8 cellular contexts compared by ENCODE assay signal in the genomic region with DNA sequence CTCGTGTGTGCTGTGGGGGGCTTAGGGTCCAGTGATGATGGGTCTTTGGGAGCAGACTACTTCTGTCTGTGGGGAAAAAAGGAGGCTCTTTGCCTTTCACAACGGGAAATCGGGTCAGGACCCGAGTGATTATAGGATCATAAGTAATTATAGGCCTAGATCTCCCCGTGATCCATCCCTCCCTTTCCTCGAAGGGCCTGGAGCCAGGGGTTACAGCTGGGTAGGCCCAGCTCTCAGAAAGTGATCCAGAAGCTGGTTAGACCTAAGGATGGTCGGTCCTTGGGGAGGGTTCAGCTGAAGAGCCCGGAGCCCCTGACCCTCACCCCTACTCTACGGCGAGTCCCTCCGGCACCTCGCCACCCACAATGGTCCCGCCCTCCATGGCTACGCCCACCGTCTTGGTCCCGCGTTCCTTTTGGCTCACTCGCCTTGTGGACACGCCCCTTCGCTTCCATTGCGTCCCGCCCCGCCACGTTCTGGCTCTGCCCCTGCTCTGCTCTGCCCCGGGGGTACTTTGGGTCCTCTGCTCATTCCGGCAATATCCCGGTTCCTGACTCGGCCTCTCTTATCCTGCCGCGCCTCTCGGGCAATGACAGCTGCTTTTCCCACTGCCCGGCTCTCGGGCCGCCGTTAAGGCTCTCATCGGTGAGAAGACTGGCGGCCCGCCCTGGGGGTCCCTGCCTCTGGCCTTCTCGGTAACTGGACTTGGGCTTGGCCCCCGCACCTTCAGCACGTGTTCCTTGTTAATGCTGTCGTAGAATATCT. TPM values are rescaled to one million over a fixed set of nuclear protein-coding genes. Genes with fewer than 3 reads are reported as not detected.
DNase-seq lines count a peak whose midpoint lies in the region; ATAC-seq, FAIRE-seq and TF ChIP-seq lines count a peak whose summit lies in the region.

No MANE protein-coding gene starts in this region.

- H3K36me3 ChIP-seq in neutrophil (no peaks in the 10 kb centered on the region), subcutaneous abdominal adipose tissue (ENCODE audit: control insufficient read depth in 5 of 5, insufficient read depth in 5 of 5, low read length in 5 of 5) (no peaks in the 10 kb centered on the region)

- peak; percentile 17 for TF ChIP-seq POLR2A in A549 (IDR thresholded peaks at IDR 0.05; ENCODE audit: low read length)

- TF ChIP-seq EP300 in A549 (IDR thresholded peaks at IDR 0.05), result no peak

- TF ChIP-seq RAD21 in A549 (conservative IDR thresholded peaks at IDR 0.05 in 1 of 2, IDR thresholded peaks at IDR 0.05 in 1 of 2), result no peak

- H3K4me2 ChIP-seq in A549, result peak overlapping the region; percentile 98

- no peak for TF ChIP-seq CTCF in A549 (IDR thresholded peaks at IDR 0.05)
- TF ChIP-seq CTCF in neutrophil (IDR thresholded peaks at IDR 0.05), result no peak

- peaks cover 51% of the 10 kb centered on the region for H3K27me3 ChIP-seq in neutrophil
- H3K27me3 ChIP-seq in subcutaneous abdominal adipose tissue (ENCODE audit: control insufficient read depth in 5 of 5, insufficient read depth in 4 of 5, low read length in 5 of 5), result peaks cover 0 to 2% (median 0%) of the 10 kb centered on the region in 5 donors

- ATAC-seq in A549, result peak; percentile 90 to 95
- peak; percentile 43 for ATAC-seq in GM18520 (IDR thresholded peaks at IDR 0.05; ENCODE audit: unreplicated experiment)
- ATAC-seq in HG03159 (IDR thresholded peaks at IDR 0.05; ENCODE audit: unreplicated experiment), result peak; percentile 53

- POLR2A ChIA-PET in A549 (lab: Yijun Ruan, JAX), result interaction anchor here (1.2 to 2.3 kb wide), 3 partner anchors 87 to 327 kb away, joined by 3 to 9 read pairs (median 6); a partner anchor contains a TSS

- H3K9me3 ChIP-seq in A549, result no peaks in the 10 kb centered on the region
- no peaks in the 10 kb centered on the region for H3K9me3 ChIP-seq in neutrophil
- no peaks in the 10 kb centered on the region for H3K9me3 ChIP-seq in subcutaneous abdominal adipose tissue (ENCODE audit: control insufficient read depth in 5 of 5, low read length in 5 of 5)

- CTCF ChIA-PET in A549 (lab: Yijun Ruan, JAX), result interaction anchor here (0.7 to 5.5 kb wide), 18 partner anchors 8 to 180 kb away, joined by 3 to 45 read pairs (median 7); no protein-coding TSS in a partner anchor

- 8% methylated on average over 40 of the region's 42 CpGs for WGBS in A549 (ENCODE audit: missing lambda C conversion rate)

- H3K27ac ChIP-seq in A549, result peak overlapping the region; percentile 18 to 77
- H3K27ac ChIP-seq in neutrophil, result no peak overlapping the region
- H3K27ac ChIP-seq in subcutaneous abdominal adipose tissue (ENCODE audit: low read depth, low read length), result peak overlapping the region; percentile 30

- H3K9ac ChIP-seq in subcutaneous abdominal adipose tissue (ENCODE audit: low read length in 5 of 5), result peak overlapping the region; percentile 26 to 77 (median 65)

- H3K4me1 ChIP-seq in A549 (no peaks in the 10 kb centered on the region), neutrophil (ENCODE audit: control insufficient read depth in 1 of 2, insufficient read depth in 1 of 2, low read depth in 1 of 2, low read length in 1 of 2) (peaks cover 11 to 12% of the 10 kb centered on the region in 2 experiments), subcutaneous abdominal adipose tissue (ENCODE audit: control insufficient read depth in 5 of 5, insufficient read depth in 5 of 5, low read length in 5 of 5) (peaks cover 0 to 18% (median 17%) of the 10 kb centered on the region in 5 donors)

- H3K4me3 ChIP-seq in A549 (peak overlapping the region; percentile 64), neutrophil (ENCODE audit: low read depth in 1 of 2, low read length in 1 of 2) (peak overlapping the region; percentile 19 to 51), subcutaneous abdominal adipose tissue (ENCODE audit: low read depth in 1 of 5, low read length in 5 of 5) (peak overlapping the region; percentile 71 to 77 (median 72))

- DNase-seq in A549 (ENCODE audit: low read depth in 1 of 2, low spot score in 1 of 2), result peak; percentile 70 to 76
- peak; percentile 79 for DNase-seq in RPMI7951 (ENCODE audit: low read depth)
- DNase-seq in activated gamma-delta T cell treated with Interleukin-2 at 50 U/mL for 16 hours, result peak; percentile 77
- DNase-seq in foreskin melanocyte, result peak; percentile 70

- FAIRE-seq in A549 (lab: Jason Lieb, UNC), result no peak

TF ChIP-seq in A549, 52 proteins besides CTCF, POLR2A, EP300 and RAD21:
- TF ChIP-seq, protein P1, sequence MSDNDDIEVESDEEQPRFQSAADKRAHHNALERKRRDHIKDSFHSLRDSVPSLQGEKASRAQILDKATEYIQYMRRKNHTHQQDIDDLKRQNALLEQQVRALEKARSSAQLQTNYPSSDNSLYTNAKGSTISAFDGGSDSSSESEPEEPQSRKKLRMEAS (IDR thresholded peaks at IDR 0.05), result peak; percentile 41
- no peak for TF ChIP-seq MAFK (IDR thresholded peaks at IDR 0.05; ENCODE audit: partially characterized antibody)

RNA-seq across cellular contexts. Expression of a gene that starts 5.0 kb away (rescaled TPM):
- polyA plus RNA-seq in A549 (2011; rRNA removed) (0.06 TPM in 1 of 2 replicates, not detected in the other), A549 (2017; fragmentation: RNase III; extraction: RNeasy Plus Mini Kit Qiagen cat#74134 plus additional on column Dnase treatment) (0.03 TPM in 2 of 3 replicates, not detected in the other)
- not detected in 2 replicates for polyA plus RNA-seq in A549 (2012; cell fraction: cytosol; rRNA removed)
- polyA plus RNA-seq in A549 (2012; cell fraction: nucleus; rRNA removed), result 0.02 TPM in 1 of 2 replicates, not detected in the other
- not detected in 2 replicates for polyA minus RNA-seq in A549 (2011; rRNA and poly(A)+ RNA removed)
- total RNA-seq in RPMI7951 (2014; rRNA removed; shearing (Covaris generic)), result not detected in 2 replicates

RNA-seq across cellular contexts. Expression of a gene that starts 22.4 kb away (rescaled TPM):
- 0.10 and 0.16 TPM in 2 replicates for polyA plus RNA-seq in A549 (2011; rRNA removed)
- 0.11 and 0.12 TPM in 2 replicates for polyA plus RNA-seq in A549 (2012; cell fraction: cytosol; rRNA removed)
- 0.16 and 0.17 TPM in 2 replicates for polyA plus RNA-seq in A549 (2012; cell fraction: nucleus; rRNA removed)
- 0.21 to 0.41 TPM (median 0.25 TPM) in 3 replicates for polyA plus RNA-seq in A549 (2017; fragmentation: RNase III; extraction: RNeasy Plus Mini Kit Qiagen cat#74134 plus additional on column Dnase treatment)
- 0.41 and 0.54 TPM in 2 replicates for polyA minus RNA-seq in A549 (2011; rRNA and poly(A)+ RNA removed)
- 0.12 and 0.49 TPM in 2 replicates for total RNA-seq in RPMI7951 (2014; rRNA removed; shearing (Covaris generic))
